9 cellular contexts compared by ENCODE assay signal in genomic region chr16:84308120-84308519, GRCh38. TPM values are rescaled to one million over a fixed set of nuclear protein-coding genes. Genes with fewer than 3 reads are reported as not detected.
DNase-seq lines count a peak whose midpoint lies in the region; ATAC-seq, FAIRE-seq and TF ChIP-seq lines count a peak whose summit lies in the region.
"Had no signal": no experiment of that assay in that cellular context is flagged by ENCODE, and none has a peak within 500 bp of the region (broad histone marks: within the 10 kb centered on the region; RNA-seq: fewer than 3 reads in every experiment).

No MANE protein-coding gene starts in this region.

- H3K36me3 Mint-ChIP-seq in stimulated activated memory B cell treated with anti-CD40 and anti-IgM and Interleukin-4, amounts not matched to agents 10 μg/mL and 1 μg/mL and 100 μg/mL, for 72 hours = no peaks in the 10 kb centered on the region

- TF ChIP-seq EP300 in gastroesophageal sphincter (IDR thresholded peaks at IDR 0.05) = no peak

- FAIRE-seq in small intestine (lab: Jason Lieb, UNC) = no peak

- WGBS in gastroesophageal sphincter (ENCODE audit: low coverage in 1 of 2), 2 donors = 30 to 40% methylated on average over 2 of the region's 11 CpGs
- WGBS in small intestine, 3 donors = 34 to 40% (median 34%) methylated on average over 11 of the region's 11 CpGs

- no peak for TF ChIP-seq POLR2A in gastroesophageal sphincter (IDR thresholded peaks at IDR 0.05)

- H3K4me3 ChIP-seq in SJSA1 (no peak overlapping the region), gastroesophageal sphincter (no peak overlapping the region), small intestine (ENCODE audit: low read depth in 1 of 2, low read length in 2 of 2) (no peak overlapping the region)

- H3K4me1 Mint-ChIP-seq in stimulated activated memory B cell treated with anti-CD40 and anti-IgM and Interleukin-4, amounts not matched to agents 10 μg/mL and 1 μg/mL and 100 μg/mL, for 72 hours = no peaks in the 10 kb centered on the region

- peak; percentile 66 for ATAC-seq in gastroesophageal sphincter
- ATAC-seq in HG03432 (IDR thresholded peaks at IDR 0.05; ENCODE audit: unreplicated experiment) = no peak
- ATAC-seq in activated CD4-positive, CD25-positive, alpha-beta regulatory T cell treated with anti-CD3 and anti-CD28 coated beads, Interleukin-2, amount 50 U/mL, for 24 hours = no peak
- ATAC-seq in stimulated activated memory B cell treated with anti-CD40 and anti-IgM and Interleukin-4, amounts not matched to agents 10 μg/mL and 1 μg/mL and 100 μg/mL, for 72 hours = no peak

- TF ChIP-seq CTCF in GM20000 (IDR thresholded peaks at IDR 0.05; ENCODE audit: extremely low read depth, missing control alignments) (peak; percentile 10), gastroesophageal sphincter (IDR thresholded peaks at IDR 0.05) (peak in 3 of 4 experiments; percentile 62 to 78 (median 67))

- no peak overlapping the region for H3K4me3 Mint-ChIP-seq in stimulated activated memory B cell treated with anti-CD40 and anti-IgM and Interleukin-4, amounts not matched to agents 10 μg/mL and 1 μg/mL and 100 μg/mL, for 72 hours

- H3K27me3 Mint-ChIP-seq in stimulated activated memory B cell treated with anti-CD40 and anti-IgM and Interleukin-4, amounts not matched to agents 10 μg/mL and 1 μg/mL and 100 μg/mL, for 72 hours = peaks cover 60% of the 10 kb centered on the region

- no peaks in the 10 kb centered on the region for H3K9me3 ChIP-seq in SJSA1 (replicated peaks)
- H3K9me3 ChIP-seq in gastroesophageal sphincter = no peaks in the 10 kb centered on the region
- H3K9me3 ChIP-seq in small intestine (ENCODE audit: control insufficient read depth, low read depth) = no peaks in the 10 kb centered on the region

- H3K27ac ChIP-seq in SJSA1 (no peak overlapping the region), gastroesophageal sphincter (peak overlapping the region in 1 of 4 donors; percentile 16), small intestine (ENCODE audit: low read depth in 1 of 2, low read length in 1 of 2) (no peak overlapping the region)

- H3K36me3 ChIP-seq in SJSA1 (no peaks in the 10 kb centered on the region), gastroesophageal sphincter (no peaks in the 10 kb centered on the region), small intestine (ENCODE audit: control insufficient read depth in 2 of 2, insufficient read depth in 2 of 2, low read length in 2 of 2) (no peaks in the 10 kb centered on the region)

- H3K27me3 ChIP-seq in SJSA1 (replicated peaks) (no peaks in the 10 kb centered on the region), gastroesophageal sphincter (peaks cover 22% of the 10 kb centered on the region), small intestine (ENCODE audit: control insufficient read depth in 2 of 2, insufficient read depth in 2 of 2, low read length in 2 of 2) (no peaks in the 10 kb centered on the region)

- H3K4me1 ChIP-seq in SJSA1 (replicated peaks) (peaks cover 20% of the 10 kb centered on the region), gastroesophageal sphincter (peaks cover 0 to 43% (median 0%) of the 10 kb centered on the region in 3 donors), small intestine (ENCODE audit: control insufficient read depth in 2 of 2, insufficient read depth in 1 of 2, low read depth in 1 of 2, low read length in 1 of 2) (peaks cover 0 to 2% of the 10 kb centered on the region in 2 donors)

- H3K9me3 Mint-ChIP-seq in stimulated activated memory B cell treated with anti-CD40 and anti-IgM and Interleukin-4, amounts not matched to agents 10 μg/mL and 1 μg/mL and 100 μg/mL, for 72 hours = no peaks in the 10 kb centered on the region

- DNase-seq in COLO829 (ENCODE audit: low spot score) = peak; percentile 33
- no peak for DNase-seq in GM20000 (ENCODE audit: low spot score)
- DNase-seq in SJSA1 (ENCODE audit: low read depth in 1 of 2, low spot score in 2 of 2) = peak; percentile 59 to 75
- DNase-seq in small intestine = peak; percentile 53

- no peak overlapping the region for H3K27ac Mint-ChIP-seq in stimulated activated memory B cell treated with anti-CD40 and anti-IgM and Interleukin-4, amounts not matched to agents 10 μg/mL and 1 μg/mL and 100 μg/mL, for 72 hours

RNA-seq across cellular contexts. Expression of gene WFDC1, which starts 13.4 kb away (rescaled TPM):
- 125 and 143 TPM in 2 replicates for total RNA-seq in SJSA1 (2014; rRNA removed; shearing (Covaris generic))
- total RNA-seq in gastroesophageal sphincter = 10 to 100 TPM; 25.0 to 53.1 (median 38.2) TPM
- 1 to 10 TPM; 1.6 to 4.4 (median 3.2) TPM for polyA plus RNA-seq in small intestine
- polyA plus RNA-seq: neural cell had no signal
